Comparison of ENCODE assay signal across 10 cellular contexts in genomic region chr10:74900297-74900696, GRCh38.
DNase-seq lines count a peak whose midpoint lies in the region; ATAC-seq and TF ChIP-seq lines count a peak whose summit lies in the region.
"Had no signal": no experiment of that assay in that cellular context is flagged by ENCODE, and none has a peak within 500 bp of the region (broad histone marks: within the 10 kb centered on the region; RNA-seq: fewer than 3 reads in every experiment).

No MANE protein-coding gene starts in this region.

- no peak for TF ChIP-seq POLR2A in erythroblast (IDR thresholded peaks at IDR 0.05; ENCODE audit: low read length)

- H3K27ac Mint-ChIP-seq in activated naive CD4-positive, alpha-beta T cell treated with anti-CD3 and anti-CD28 coated beads, Interleukin-2, amount 50 U/mL, for 24 hours, result peak overlapping the region; percentile 57
- H3K27ac Mint-ChIP-seq in activated B cell treated with CpG ODN at 0.5 μM for 24 hours (no peak overlapping the region), progenitor cell of endocrine pancreas (no peak overlapping the region)

- no peaks in the 10 kb centered on the region for H3K27me3 Mint-ChIP-seq in activated naive CD4-positive, alpha-beta T cell treated with anti-CD3 and anti-CD28 coated beads, Interleukin-2, amount 50 U/mL, for 24 hours
- H3K27me3 Mint-ChIP-seq in activated B cell treated with CpG ODN at 0.5 μM for 24 hours (no peaks in the 10 kb centered on the region), progenitor cell of endocrine pancreas (no peaks in the 10 kb centered on the region)

- H3K36me3 ChIP-seq in left ventricle myocardium inferior, result no peaks in the 10 kb centered on the region

- CTCF ChIA-PET in activated B cell treated with CpG ODN at 0.5 μM for 24 hours (lab: Charles Lee), result no interaction called here

- POLR2A ChIA-PET in activated B cell treated with CpG ODN at 0.5 μM for 24 hours (lab: Charles Lee), result no interaction called here

- peaks cover 4% of the 10 kb centered on the region for H3K9me3 ChIP-seq in left ventricle myocardium inferior (replicated peaks)

- intact Hi-C loops in activated B cell treated with CpG ODN at 0.5 μM for 24 hours (cut with micrococcal nuclease) (loop anchor here (10.0 kb wide), 1 partner anchor 45 kb away; no protein-coding TSS in a partner anchor), left ventricle myocardium inferior (cut with micrococcal nuclease) (no loop called here)

- peaks cover 3% of the 10 kb centered on the region for H3K36me3 Mint-ChIP-seq in activated naive CD4-positive, alpha-beta T cell treated with anti-CD3 and anti-CD28 coated beads, Interleukin-2, amount 50 U/mL, for 24 hours
- H3K36me3 Mint-ChIP-seq in activated B cell treated with CpG ODN at 0.5 μM for 24 hours (ENCODE audit: low read depth) (peaks cover 3% of the 10 kb centered on the region), progenitor cell of endocrine pancreas (ENCODE audit: insufficient read depth) (no peaks in the 10 kb centered on the region)

- no peak overlapping the region for H3K27ac ChIP-seq in left ventricle myocardium inferior (replicated peaks)

- no peak for DNase-seq in activated naive CD4-positive, alpha-beta T cell (lab: John Stamatoyannopoulos, UW)
- DNase-seq in activated B cell treated with CpG ODN at 0.5 μM for 24 hours, result no peak
- no peak for DNase-seq in progenitor cell of endocrine pancreas (ENCODE audit: low spot score, unreplicated experiment)
- DNase-seq in erythroblast (lab: John Stamatoyannopoulos, UW), result no peak
- DNase-seq in left ventricle myocardium inferior, result no peak
- DNase-seq in NCI-H1930 (lab: John Stamatoyannopoulos, UW), result no peak
- DNase-seq: Kasumi-1; stimulated activated CD4-positive, alpha-beta T cell treated with anti-CD3 and anti-CD28 coated beads, Interleukin-1b, Interleukin-23, amount 100 ng/mL, for 48 hours had no signal

- ATAC-seq in HG02884 (IDR thresholded peaks at IDR 0.05; ENCODE audit: unreplicated experiment) (peak; percentile 45), activated B cell treated with CpG ODN at 0.5 μM for 24 hours (ENCODE audit: low read depth) (peak; percentile 56)

- no peak for TF ChIP-seq CTCF in activated B cell treated with CpG ODN at 0.5 μM for 24 hours (IDR thresholded peaks at IDR 0.05)
- no peak for TF ChIP-seq CTCF in progenitor cell of endocrine pancreas (IDR thresholded peaks at IDR 0.05; ENCODE audit: unreplicated experiment)
- no peak for TF ChIP-seq CTCF in left ventricle myocardium inferior (IDR thresholded peaks at IDR 0.05; ENCODE audit: borderline replicate concordance)

- H3K4me1 ChIP-seq in left ventricle myocardium inferior, result peaks cover 66% of the 10 kb centered on the region

- no peak overlapping the region for H3K4me3 ChIP-seq in left ventricle myocardium inferior

- H3K4me1 Mint-ChIP-seq in activated naive CD4-positive, alpha-beta T cell treated with anti-CD3 and anti-CD28 coated beads, Interleukin-2, amount 50 U/mL, for 24 hours, result peaks cover 87% of the 10 kb centered on the region
- H3K4me1 Mint-ChIP-seq in activated B cell treated with CpG ODN at 0.5 μM for 24 hours (peaks cover 51% of the 10 kb centered on the region), progenitor cell of endocrine pancreas (ENCODE audit: low read depth) (peaks cover 33% of the 10 kb centered on the region)

- H3K9me3 Mint-ChIP-seq in activated naive CD4-positive, alpha-beta T cell treated with anti-CD3 and anti-CD28 coated beads, Interleukin-2, amount 50 U/mL, for 24 hours, result no peaks in the 10 kb centered on the region
- no peaks in the 10 kb centered on the region for H3K9me3 Mint-ChIP-seq in activated B cell treated with CpG ODN at 0.5 μM for 24 hours
- no peaks in the 10 kb centered on the region for H3K9me3 Mint-ChIP-seq in progenitor cell of endocrine pancreas (ENCODE audit: low read depth)

- no peak overlapping the region for H3K4me3 Mint-ChIP-seq in activated naive CD4-positive, alpha-beta T cell treated with anti-CD3 and anti-CD28 coated beads, Interleukin-2, amount 50 U/mL, for 24 hours
- H3K4me3 Mint-ChIP-seq in activated B cell treated with CpG ODN at 0.5 μM for 24 hours (peak overlapping the region; percentile 21), progenitor cell of endocrine pancreas (ENCODE audit: low read depth) (no peak overlapping the region)

- H3K27me3 ChIP-seq in left ventricle myocardium inferior (ENCODE audit: low read depth), result no peaks in the 10 kb centered on the region
